Comparison of ENCODE assay signal across 8 cellular contexts in genomic region chr2:64750001-64750816, GRCh38.
A peak's percentile ranks its signal among the peaks of the same experiment; 100 is the strongest.
DNase-seq lines count a peak whose midpoint lies in the region; ATAC-seq and TF ChIP-seq lines count a peak whose summit lies in the region.

No MANE protein-coding gene starts in this region.

- H3K27ac ChIP-seq in SU-DHL-6 (ENCODE audit: low read depth, low read length) (peak overlapping the region; percentile 88), ascending aorta (peak overlapping the region; percentile 96 to 98), right atrium auricular region (peak overlapping the region; percentile 97)

- H3K36me3 ChIP-seq in SU-DHL-6 (ENCODE audit: low read length) (no peaks in the 10 kb centered on the region), ascending aorta (no peaks in the 10 kb centered on the region), right atrium auricular region (no peaks in the 10 kb centered on the region)

- peak overlapping the region; percentile 86 for H3K9ac ChIP-seq in SU-DHL-6 (ENCODE audit: low read length)

- ATAC-seq in GM21717 (IDR thresholded peaks at IDR 0.05; ENCODE audit: unreplicated experiment), result no peak
- ATAC-seq in GM21390 (IDR thresholded peaks at IDR 0.05; ENCODE audit: unreplicated experiment), result no peak

- H3K79me2 ChIP-seq in SU-DHL-6 (ENCODE audit: insufficient read depth, low read length), result peaks cover 17% of the 10 kb centered on the region; the same call in 1 of the 2 replicates

- no peak for TF ChIP-seq CTCF in SU-DHL-6 (IDR thresholded peaks at IDR 0.05; ENCODE audit: insufficient read depth, low read length, poor library complexity, severe bottlenecking)
- peak in 1 of 3 experiments; percentile 8 for TF ChIP-seq CTCF in ascending aorta (IDR thresholded peaks at IDR 0.05)
- TF ChIP-seq CTCF in right atrium auricular region (IDR thresholded peaks at IDR 0.05), result peak in 1 of 2 donors; percentile 38

- H2AFZ ChIP-seq in SU-DHL-6 (ENCODE audit: low read depth, low read length, severe bottlenecking), result peak overlapping the region; percentile 80

- H3K9me3 ChIP-seq in SU-DHL-6 (ENCODE audit: insufficient read depth, low read length) (no peaks in the 10 kb centered on the region), ascending aorta (no peaks in the 10 kb centered on the region), right atrium auricular region (no peaks in the 10 kb centered on the region)

- H3K4me1 ChIP-seq in ascending aorta, result peaks cover 0 to 18% of the 10 kb centered on the region in 2 donors
- peaks cover 0 to 26% of the 10 kb centered on the region in 2 donors for H3K4me1 ChIP-seq in right atrium auricular region

- H3K27me3 ChIP-seq in SU-DHL-6 (ENCODE audit: low read length), result no peaks in the 10 kb centered on the region
- H3K27me3 ChIP-seq in ascending aorta, result no peaks in the 10 kb centered on the region
- no peaks in the 10 kb centered on the region for H3K27me3 ChIP-seq in right atrium auricular region

- H3K4me2 ChIP-seq in SU-DHL-6 (ENCODE audit: low read depth, low read length, poor library complexity, severe bottlenecking), result peak overlapping the region; percentile 92

- H3K4me3 ChIP-seq in SU-DHL-6 (ENCODE audit: insufficient read depth, low read length, poor library complexity, severe bottlenecking) (peak overlapping the region; percentile 87), ascending aorta (peak overlapping the region; percentile 87 to 90), right atrium auricular region (peak overlapping the region; percentile 68 to 73)

- H3F3A ChIP-seq in SU-DHL-6 (ENCODE audit: insufficient read depth), result peaks cover 32% of the 10 kb centered on the region

- DNase-seq in SHP77 (lab: John Stamatoyannopoulos, UW) (peak; percentile 17 to 44), SHP77 treated with DMSO at 0.1 percent for 48 hours (lab: John Stamatoyannopoulos, UW) (no peak), ascending aorta (ENCODE audit: low spot score in 2 of 2) (peak in 1 of 2 donors; percentile 79), right atrium auricular region (ENCODE audit: low spot score) (peak; percentile 71), posterior vena cava (ENCODE audit: low spot score) (peak; percentile 86)

- no peaks in the 10 kb centered on the region for H4K20me1 ChIP-seq in SU-DHL-6 (ENCODE audit: low read depth, low read length)

- intact Hi-C loops in ascending aorta (cut with DNase I), result loop anchor here (2.0 to 10.0 kb wide), 5 partner anchors 53 to 687 kb away; partner anchors contain the start of genes AFTPH and LGALSL
- intact Hi-C loops in posterior vena cava (cut with DNase I), result loop anchor here (2.0 to 5.0 kb wide), 3 partner anchors 97 to 117 kb away; partner anchors contain the start of gene SERTAD2 (in 2 of the 2)

- H3K9me2 ChIP-seq in SU-DHL-6 (replicated peaks; ENCODE audit: insufficient read depth, low read length), result no peaks in the 10 kb centered on the region
